ENCODE assay signal across 9 cellular contexts in genomic region chr10:43228783-43229207, GRCh38. TPM values are rescaled to one million over a fixed set of nuclear protein-coding genes. Genes with fewer than 3 reads are reported as not detected.
DNase-seq lines count a peak whose midpoint lies in the region; ATAC-seq and TF ChIP-seq lines count a peak whose summit lies in the region.
"Had no signal": no experiment of that assay in that cellular context is flagged by ENCODE, and none has a peak within 500 bp of the region (broad histone marks: within the 10 kb centered on the region; RNA-seq: fewer than 3 reads in every experiment).

No MANE protein-coding gene starts in this region.

- H2BK15ac ChIP-seq in mesenchymal stem cell (ENCODE audit: low read depth, poor library complexity, severe bottlenecking): no peak overlapping the region

- no peak overlapping the region for H3K18ac ChIP-seq in mesenchymal stem cell (ENCODE audit: low read depth in 1 of 2, low read length in 2 of 2)

- H3K27ac ChIP-seq in mesenchymal stem cell (ENCODE audit: low read length, poor library complexity, severe bottlenecking) (no peak overlapping the region), tibial artery (no peak overlapping the region)

- H2AFZ ChIP-seq in mesenchymal stem cell (ENCODE audit: low read depth, low read length): no peak overlapping the region

- H3K9me3 ChIP-seq in mesenchymal stem cell (ENCODE audit: control insufficient read depth, low read length) (no peaks in the 10 kb centered on the region), tibial artery (no peaks in the 10 kb centered on the region)

- no peak overlapping the region for H3K23ac ChIP-seq in mesenchymal stem cell (ENCODE audit: low read length in 2 of 2)

- H2AK5ac ChIP-seq in mesenchymal stem cell (ENCODE audit: low read length, severe bottlenecking): no peak overlapping the region

- H3K4me1 Mint-ChIP-seq in activated CD4-positive, alpha-beta T cell treated with anti-CD3 and anti-CD28 coated beads for 36 hours: peaks cover 36% of the 10 kb centered on the region
- H3K4me1 Mint-ChIP-seq in activated naive CD8-positive, alpha-beta T cell treated with anti-CD3 and anti-CD28 coated beads, Interleukin-2, amount 50 U/mL, for 24 hours: peaks cover 57% of the 10 kb centered on the region

- no peak overlapping the region for H4K8ac ChIP-seq in mesenchymal stem cell (ENCODE audit: low read length)

- no peaks in the 10 kb centered on the region for H3K79me1 ChIP-seq in mesenchymal stem cell (replicated peaks; ENCODE audit: low read length, poor library complexity, severe bottlenecking)

- no peaks in the 10 kb centered on the region for H3K36me3 Mint-ChIP-seq in activated CD4-positive, alpha-beta T cell treated with anti-CD3 and anti-CD28 coated beads for 36 hours (ENCODE audit: low read depth)
- no peaks in the 10 kb centered on the region for H3K36me3 Mint-ChIP-seq in activated naive CD8-positive, alpha-beta T cell treated with anti-CD3 and anti-CD28 coated beads, Interleukin-2, amount 50 U/mL, for 24 hours (ENCODE audit: low read depth)

- intact Hi-C loops in activated CD4-positive, alpha-beta T cell treated with anti-CD3 and anti-CD28 coated beads for 36 hours (cut with DNase I, micrococcal nuclease): no loop called here
- intact Hi-C loops in tibial artery (cut with DNase I; ENCODE audit: low total_unique reads): no loop called here

- POLR2A ChIA-PET in activated CD4-positive, alpha-beta T cell treated with anti-CD3 and anti-CD28 coated beads for 36 hours (lab: Charles Lee): no interaction called here

- no peaks in the 10 kb centered on the region for H3K9me3 Mint-ChIP-seq in activated CD4-positive, alpha-beta T cell treated with anti-CD3 and anti-CD28 coated beads for 36 hours (ENCODE audit: low read depth)
- no peaks in the 10 kb centered on the region for H3K9me3 Mint-ChIP-seq in activated naive CD8-positive, alpha-beta T cell treated with anti-CD3 and anti-CD28 coated beads, Interleukin-2, amount 50 U/mL, for 24 hours

- H3K14ac ChIP-seq in mesenchymal stem cell (ENCODE audit: low read length in 2 of 2): no peak overlapping the region

- no peak for ATAC-seq in activated CD4-positive, alpha-beta T cell treated with anti-CD3 and anti-CD28 coated beads for 36 hours
- peak; percentile 3 for ATAC-seq in activated naive CD8-positive, alpha-beta T cell treated with anti-CD3 and anti-CD28 coated beads, Interleukin-2, amount 50 U/mL, for 24 hours
- ATAC-seq in HG02588 (IDR thresholded peaks at IDR 0.05; ENCODE audit: unreplicated experiment): no peak

- H3K4me3 Mint-ChIP-seq in activated CD4-positive, alpha-beta T cell treated with anti-CD3 and anti-CD28 coated beads for 36 hours: peak overlapping the region; percentile 61
- H3K4me3 Mint-ChIP-seq in activated naive CD8-positive, alpha-beta T cell treated with anti-CD3 and anti-CD28 coated beads, Interleukin-2, amount 50 U/mL, for 24 hours: peak overlapping the region; percentile 70

- H4K91ac ChIP-seq in mesenchymal stem cell (ENCODE audit: low read length): no peak overlapping the region

- H2BK12ac ChIP-seq in mesenchymal stem cell (ENCODE audit: low read length in 2 of 2): no peak overlapping the region

- 1% methylated on average over 23 of the region's 23 CpGs for WGBS in mesenchymal stem cell

- H3K27ac Mint-ChIP-seq in activated CD4-positive, alpha-beta T cell treated with anti-CD3 and anti-CD28 coated beads for 36 hours: no peak overlapping the region
- peak overlapping the region; percentile 25 for H3K27ac Mint-ChIP-seq in activated naive CD8-positive, alpha-beta T cell treated with anti-CD3 and anti-CD28 coated beads, Interleukin-2, amount 50 U/mL, for 24 hours

- peak; percentile 24 for DNase-seq in activated CD4-positive, alpha-beta T cell treated with anti-CD3 and anti-CD28 coated beads for 36 hours
- DNase-seq in activated CD4-positive, alpha-beta T cell treated with anti-CD3 and anti-CD28 coated beads, Interleukin-2, amount 50 U/mL, for 1 hour: no peak
- DNase-seq in activated naive CD8-positive, alpha-beta T cell treated with anti-CD3 and anti-CD28 coated beads, Interleukin-2, amount 50 U/mL, for 24 hours: no peak
- DNase-seq in mesenchymal stem cell: no peak
- DNase-seq in tibial artery: peak; percentile 11 to 60
- DNase-seq in NCI-H1694 (lab: John Stamatoyannopoulos, UW): no peak
- DNase-seq in NCI-H1436 (lab: John Stamatoyannopoulos, UW): no peak
- DNase-seq: stimulated activated CD4-positive, alpha-beta T cell treated with anti-CD3 and anti-CD28 coated beads, Interleukin-1b, Interleukin-23, amount 100 ng/mL, for 48 hours had no signal

- TF ChIP-seq CTCF in tibial artery (IDR thresholded peaks at IDR 0.05): no peak

- no peak overlapping the region for H2BK120ac ChIP-seq in mesenchymal stem cell (ENCODE audit: low read depth, low read length)

- H3K36me3 ChIP-seq in mesenchymal stem cell (ENCODE audit: control insufficient read depth in 1 of 2, insufficient read depth in 2 of 2, low read depth in 1 of 2, low read length in 2 of 2): no peaks in the 10 kb centered on the region
- no peaks in the 10 kb centered on the region for H3K36me3 ChIP-seq in tibial artery

- H2BK5ac ChIP-seq in mesenchymal stem cell (ENCODE audit: low read depth, low read length, poor library complexity, severe bottlenecking): no peak overlapping the region

- peak overlapping the region; percentile 50 for H3K4me2 ChIP-seq in mesenchymal stem cell (ENCODE audit: low read length, poor library complexity, severe bottlenecking)

- H3K4me1 ChIP-seq in mesenchymal stem cell (ENCODE audit: control insufficient read depth, insufficient read depth, low read depth, low read length) (peaks cover 17% of the 10 kb centered on the region), tibial artery (peaks cover 0 to 32% (median 9%) of the 10 kb centered on the region in 4 donors)

- H3K27me3 ChIP-seq in mesenchymal stem cell (ENCODE audit: control insufficient read depth in 1 of 2, insufficient read depth in 1 of 2, low read length in 2 of 2) (peaks cover 71 to 75% of the 10 kb centered on the region in 2 experiments), tibial artery (peaks cover 0 to 63% of the 10 kb centered on the region in 2 donors)

- H3K4me3 ChIP-seq in mesenchymal stem cell (ENCODE audit: insufficient read depth in 1 of 2, low read depth in 1 of 2, low read length in 2 of 2) (peak overlapping the region in 1 of 2 experiments; percentile 36), tibial artery (peak overlapping the region in 1 of 2 donors; percentile 13)

- H3K4ac ChIP-seq in mesenchymal stem cell (ENCODE audit: low read depth in 1 of 2, low read length in 2 of 2): no peak overlapping the region

- peaks cover 26% of the 10 kb centered on the region for H3K27me3 Mint-ChIP-seq in activated CD4-positive, alpha-beta T cell treated with anti-CD3 and anti-CD28 coated beads for 36 hours
- peaks cover 25% of the 10 kb centered on the region for H3K27me3 Mint-ChIP-seq in activated naive CD8-positive, alpha-beta T cell treated with anti-CD3 and anti-CD28 coated beads, Interleukin-2, amount 50 U/mL, for 24 hours

- no peak overlapping the region for H3K9ac ChIP-seq in mesenchymal stem cell (ENCODE audit: low read length)

- CTCF ChIA-PET in activated CD4-positive, alpha-beta T cell treated with anti-CD3 and anti-CD28 coated beads for 36 hours (lab: Charles Lee): no interaction called here

RNA-seq across cellular contexts. Expression of gene RASGEF1A, which starts 38.1 kb away (rescaled TPM):
- under 1 TPM; 0.44 to 0.64 TPM for total RNA-seq in activated CD4-positive, alpha-beta T cell treated with anti-CD3 and anti-CD28 coated beads for 36 hours
- polyA plus RNA-seq in mesenchymal stem cell (2013, experiment 1 of 2): 1.4 TPM
- polyA plus RNA-seq in mesenchymal stem cell (2013, experiment 2 of 2): 1.3 TPM

Comparison
In these comparisons a context has a peak if more than half of its experiments do, and no peak if none do; other contexts are left out.
1. DNase-seq: peak in activated CD4-positive, alpha-beta T cell treated with anti-CD3 and anti-CD28 coated beads for 36 hours (single experiment) and tibial artery (2 of 2); none in activated CD4-positive, alpha-beta T cell treated with anti-CD3 and anti-CD28 coated beads, Interleukin-2, amount 50 U/mL, for 1 hour (single experiment), activated naive CD8-positive, alpha-beta T cell treated with anti-CD3 and anti-CD28 coated beads, Interleukin-2, amount 50 U/mL, for 24 hours (single experiment), mesenchymal stem cell (single experiment), NCI-H1694 (single experiment) and NCI-H1436 (single experiment).